In the genomic region with DNA sequence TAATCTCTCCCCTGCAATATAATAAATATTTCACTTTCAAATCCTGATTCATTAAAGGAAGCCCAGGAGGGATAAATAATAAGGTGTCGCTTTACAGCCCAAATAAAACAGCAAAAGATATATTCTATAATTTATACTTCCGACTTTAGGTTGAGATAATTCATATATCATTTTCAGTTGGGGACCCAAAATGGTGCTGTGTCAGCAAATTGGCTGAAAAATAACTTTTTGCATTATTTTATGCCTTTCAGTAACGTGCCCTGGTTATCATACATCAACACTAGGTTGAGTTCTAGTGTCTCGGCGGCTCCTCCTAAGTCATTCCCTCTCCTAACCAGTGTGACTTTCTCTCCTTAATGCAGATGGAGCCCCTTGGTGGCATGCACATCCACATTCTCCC, we compare ENCODE assay signal across 29 cellular contexts.
"Had no signal": no experiment of that assay in that cellular context is flagged by ENCODE, and none has a peak within 500 bp of the region (broad histone marks: within the 10 kb centered on the region; RNA-seq: fewer than 3 reads in every experiment).

No MANE protein-coding gene starts in this region.

- H3K4me1 ChIP-seq: pancreas, prostate gland, right atrium auricular region, spleen, suprapubic skin, testis, tibial artery, transverse colon, upper lobe of right lung, uterus had no signal

- H3K4me2 ChIP-seq: smooth muscle cell had no signal

- ATAC-seq: naive thymus-derived CD8-positive, alpha-beta T cell; natural killer cell treated with Interleukin-12 subunit alpha and Interleukin-12 subunit beta and Interleukin-15 and Interleukin-18, amount 100 ng/mL, for 72 hours; pancreas; sciatic nerve; stimulated activated memory B cell treated with anti-CD40 and anti-IgM and Interleukin-4, amounts not matched to agents 10 μg/mL and 1 μg/mL and 100 μg/mL, for 72 hours; stimulated activated naive CD8-positive, alpha-beta T cell treated with anti-CD3 and anti-CD28 coated beads, Interleukin-15, amount 100 ng/mL, for 72 hours; stimulated activated naive CD8-positive, alpha-beta T cell treated with anti-CD3 and anti-CD28 coated beads, Interleukin-15, Interleukin-2, amounts not matched to agents 100 U/mL and 50 U/mL, for 24 hours; upper lobe of right lung had no signal

- DNase-seq: naive thymus-derived CD8-positive, alpha-beta T cell; nephron progenitor cell; nucleus accumbens; pancreas; retina; spleen; stimulated activated CD4-positive, alpha-beta T cell treated with anti-CD3 and anti-CD28 coated beads, Interleukin-12 subunit alpha, Interleukin-12 subunit beta, amount 100 ng/mL, for 4 hours; stimulated activated CD4-positive, alpha-beta T cell treated with anti-CD3 and anti-CD28 coated beads, Interleukin-1b, Interleukin-23, amount 100 ng/mL, for 48 hours; stimulated activated CD4-positive, alpha-beta T cell treated with anti-CD3 and anti-CD28 coated beads, Interleukin-4, amount 100 ng/mL, for 1 hour; stimulated activated CD4-positive, alpha-beta T cell treated with anti-CD3 and anti-CD28 coated beads, Interleukin-4, amount 100 ng/mL, for 4 hours; stimulated activated CD8-positive, alpha-beta memory T cell treated with anti-CD3 and anti-CD28 coated beads, Interleukin-4, amount 100 ng/mL, for 48 hours; stimulated activated naive CD4-positive, alpha-beta T cell; stimulated activated naive CD8-positive, alpha-beta T cell treated with anti-CD3 and anti-CD28 coated beads, Interleukin-15, amount 100 ng/mL, for 72 hours; stimulated activated naive CD8-positive, alpha-beta T cell treated with anti-CD3 and anti-CD28 coated beads, Interleukin-15, Interleukin-2, amounts not matched to agents 100 U/mL and 50 U/mL, for 24 hours; substantia nigra; testis; tibial artery; transverse colon; upper lobe of right lung; uterus had no signal

- H3K36me3 ChIP-seq: neutrophil, pancreas, prostate gland, right atrium auricular region, spleen, suprapubic skin, tibial artery, transverse colon, upper lobe of right lung, uterus had no signal

- FAIRE-seq: pancreas had no signal

- H3K27me3 ChIP-seq: neutrophil, pancreas, right atrium auricular region, suprapubic skin, testis, transverse colon, upper lobe of right lung, uterus had no signal

- H3K4me3 ChIP-seq: pancreas, prostate gland, right atrium auricular region, skin epidermis, smooth muscle cell, spleen, suprapubic skin, testis, tibial artery, transverse colon, upper lobe of right lung, uterus had no signal

- H3K27ac ChIP-seq: neutrophil, pancreas, prostate gland, right atrium auricular region, skin epidermis, spleen, suprapubic skin, testis, tibial artery, transverse colon, upper lobe of right lung, uterus had no signal

- H3K9me3 ChIP-seq: neutrophil, pancreas, prostate gland, suprapubic skin, testis, tibial artery, transverse colon, upper lobe of right lung, uterus had no signal
